Comparison of ENCODE assay signal across 17 cellular contexts in genomic region chr4:172650758-172651495, GRCh38.
DNase-seq lines count a peak whose midpoint lies in the region; ATAC-seq and TF ChIP-seq lines count a peak whose summit lies in the region.
"Had no signal": no experiment of that assay in that cellular context is flagged by ENCODE, and none has a peak within 500 bp of the region (broad histone marks: within the 10 kb centered on the region; RNA-seq: fewer than 3 reads in every experiment).

No MANE protein-coding gene starts in this region.

- H3K4me3 ChIP-seq in HCT116 (replicated peaks in 1 of 2; ENCODE audit: low read depth in 1 of 2, low read length in 2 of 2), result no peak overlapping the region
- H3K4me3 ChIP-seq in PC-3 (ENCODE audit: low read length), result no peak overlapping the region
- no peak overlapping the region for H3K4me3 ChIP-seq in neuronal stem cell (ENCODE audit: low read length in 2 of 2)
- H3K4me3 ChIP-seq in gastrocnemius medialis, result no peak overlapping the region
- H3K4me3 ChIP-seq: BLaER1 treated with 17β-estradiol and CSF1 and Interleukin-3, amounts not matched to agents 10 nM and 100 nM; K562; SJCRH30 had no signal

- H3K9me2 ChIP-seq in HCT116 (ENCODE audit: insufficient read depth) (no peaks in the 10 kb centered on the region), PC-3 (replicated peaks; ENCODE audit: low read length) (no peaks in the 10 kb centered on the region)

- in situ Hi-C loops in gastrocnemius medialis (cut with MboI; ENCODE audit: low sequenced_read_pairs in 4 of 4), result no loop called here

- H3K79me1 ChIP-seq in neuronal stem cell (ENCODE audit: low read depth, low read length), result no peaks in the 10 kb centered on the region

- H3K4me2 ChIP-seq in HCT116 (ENCODE audit: low read length) (no peak overlapping the region), PC-3 (ENCODE audit: low read length) (no peak overlapping the region), neuronal stem cell (ENCODE audit: insufficient read depth, low read length, poor library complexity, severe bottlenecking) (no peak overlapping the region)

- POLR2A ChIA-PET in HCT116 (lab: Charles Lee), result no interaction called here
- POLR2A ChIA-PET in PC-3 (lab: Charles Lee; ENCODE audit: unreplicated experiment), result interaction anchor here (0.7 kb wide), 1 partner anchor 1367 kb away, joined by 3 read pairs; no protein-coding TSS in a partner anchor

- RAD21 ChIA-PET in HCT116 (lab: Charles Lee; ENCODE audit: low non-redundant PET in 1 of 2, low total read pairs in 2 of 2, uncharacterized antibody in 2 of 2, unreplicated experiment in 2 of 2), result no interaction called here

- no peak overlapping the region for H3K23ac ChIP-seq in neuronal stem cell (ENCODE audit: low read depth, low read length, poor library complexity)

- H2BK12ac ChIP-seq in neuronal stem cell (ENCODE audit: low read length), result no peak overlapping the region

- H3K9ac ChIP-seq in HCT116 (ENCODE audit: low read length) (no peak overlapping the region), PC-3 (ENCODE audit: low read length) (no peak overlapping the region), neuronal stem cell (ENCODE audit: low read depth, low read length, poor library complexity) (no peak overlapping the region)
- H3K9ac ChIP-seq: BLaER1 treated with 17β-estradiol and CSF1 and Interleukin-3, amounts not matched to agents 10 nM and 100 nM had no signal

- H2BK15ac ChIP-seq in neuronal stem cell (ENCODE audit: low read length), result no peak overlapping the region

- no peaks in the 10 kb centered on the region for H3K36me3 ChIP-seq in HCT116 (ENCODE audit: control insufficient read depth in 1 of 2, insufficient read depth in 2 of 2, low read length in 2 of 2)
- H3K36me3 ChIP-seq in PC-3 (ENCODE audit: low read depth, low read length), result no peaks in the 10 kb centered on the region
- no peaks in the 10 kb centered on the region for H3K36me3 ChIP-seq in neuronal stem cell (replicated peaks in 1 of 2; ENCODE audit: control insufficient read depth in 2 of 2, insufficient read depth in 2 of 2, low read length in 2 of 2)
- H3K36me3 ChIP-seq in gastrocnemius medialis, result no peaks in the 10 kb centered on the region
- H3K36me3 ChIP-seq: BLaER1 treated with 17β-estradiol and CSF1 and Interleukin-3, amounts not matched to agents 10 nM and 100 nM; SJCRH30 had no signal

- no TSS peak for BruUV-seq in HCT116 (replicated peaks; lab: Mats Ljungman, UMichigan)
- BruUV-seq in PC-3 (replicated peaks; lab: Mats Ljungman, UMichigan), result no TSS peak

- DNase-seq in HCT116 (ENCODE audit: low read depth, low spot score) (no peak), PC-3 (peak; percentile 11), fibroblast of gingiva (ENCODE audit: low read depth) (peak; percentile 2), neuronal stem cell (ENCODE audit: low spot score) (no peak), NCI-H2107 treated with DMSO at 0.1 percent for 48 hours (lab: John Stamatoyannopoulos, UW; ENCODE audit: unreplicated experiment) (no peak), gastrocnemius medialis (no peak)
- DNase-seq: CD8-positive, alpha-beta T cell; DMS53; GOT3; NCI-H1694 treated with DMSO at 0.1 percent for 48 hours; NCI-H226; SJCRH30 had no signal

- intact Hi-C loops in HCT116 (cut with micrococcal nuclease), result no loop called here
- intact Hi-C loops in PC-3 (cut with micrococcal nuclease), result no loop called here
- intact Hi-C loops in gastrocnemius medialis (cut with DNase I; ENCODE audit: low total_unique reads), result no loop called here

- H3K27ac ChIP-seq in HCT116 (ENCODE audit: low read depth, low read length) (no peak overlapping the region), PC-3 (ENCODE audit: low read length) (no peak overlapping the region), neuronal stem cell (replicated peaks; ENCODE audit: low read length) (no peak overlapping the region), gastrocnemius medialis (no peak overlapping the region)
- H3K27ac ChIP-seq: SJCRH30 had no signal

- H2BK120ac ChIP-seq in neuronal stem cell (ENCODE audit: low read depth, low read length), result no peak overlapping the region

- H3K4ac ChIP-seq in neuronal stem cell (ENCODE audit: low read length), result no peak overlapping the region

- no peaks in the 10 kb centered on the region for H3K27me3 ChIP-seq in HCT116 (ENCODE audit: insufficient read depth, low read length)
- H3K27me3 ChIP-seq in PC-3 (ENCODE audit: low read length), result no peaks in the 10 kb centered on the region
- no peaks in the 10 kb centered on the region for H3K27me3 ChIP-seq in neuronal stem cell (ENCODE audit: control insufficient read depth in 3 of 3, insufficient read depth in 3 of 3, low read depth in 1 of 3, low read length in 3 of 3)
- no peaks in the 10 kb centered on the region for H3K27me3 ChIP-seq in gastrocnemius medialis
- H3K27me3 ChIP-seq: BLaER1 treated with 17β-estradiol and CSF1 and Interleukin-3, amounts not matched to agents 10 nM and 100 nM; SJCRH30 had no signal

- H4K8ac ChIP-seq in neuronal stem cell (ENCODE audit: low read depth, low read length), result no peak overlapping the region

- WGBS in neuronal stem cell (ENCODE audit: extremely low coverage in 2 of 2, insufficient read length in 2 of 2, insufficient replicate concordance in 1 of 2), 2 donors, result no CpG with 5 or more reads among the region's 1 CpG

- TF ChIP-seq POLR2A in HCT116 (IDR thresholded peaks at IDR 0.05; ENCODE audit: borderline replicate concordance, extremely low read depth, insufficient read depth, insufficient read length), result no peak
- TF ChIP-seq POLR2A in gastrocnemius medialis (IDR thresholded peaks at IDR 0.05), result no peak

- no peak for ATAC-seq in HCT116
- ATAC-seq in PC-3, result peak; percentile 53
- no peak for ATAC-seq in HG03469 (IDR thresholded peaks at IDR 0.05; ENCODE audit: unreplicated experiment)
- ATAC-seq in HG03175 (IDR thresholded peaks at IDR 0.05; ENCODE audit: unreplicated experiment), result no peak
- ATAC-seq in gastrocnemius medialis, result no peak
- ATAC-seq: CD8-positive, alpha-beta T cell; K562; Panc1 had no signal

- H3K14ac ChIP-seq in neuronal stem cell (ENCODE audit: low read length), result no peak overlapping the region

- no peaks in the 10 kb centered on the region for H3F3A ChIP-seq in PC-3 (ENCODE audit: low read length, unreplicated experiment)

- H2AFZ ChIP-seq in HCT116 (ENCODE audit: low read depth, low read length, poor library complexity, severe bottlenecking) (peak overlapping the region; percentile 20), PC-3 (ENCODE audit: low read length) (no peak overlapping the region), neuronal stem cell (ENCODE audit: low read length) (peak overlapping the region; percentile 31)

- H2AK5ac ChIP-seq in neuronal stem cell (ENCODE audit: low read depth, low read length), result no peak overlapping the region

- H4K91ac ChIP-seq in neuronal stem cell (ENCODE audit: low read depth, low read length, poor library complexity), result no peak overlapping the region

- H3K4me1 ChIP-seq in HCT116 (ENCODE audit: control insufficient read depth in 1 of 2, insufficient read depth in 2 of 2, low read length in 2 of 2) (no peaks in the 10 kb centered on the region), PC-3 (ENCODE audit: insufficient read depth, low read length) (peaks cover 14% of the 10 kb centered on the region), neuronal stem cell (ENCODE audit: control insufficient read depth in 2 of 2, insufficient read depth in 1 of 2, low read depth in 1 of 2, low read length in 2 of 2) (peaks cover 1 to 30% of the 10 kb centered on the region in 2 donors), gastrocnemius medialis (no peaks in the 10 kb centered on the region)
- H3K4me1 ChIP-seq: SJCRH30 had no signal

- TF ChIP-seq RAD21 in HCT116 (IDR thresholded peaks at IDR 0.05; ENCODE audit: low read depth), result no peak

- H4K20me1 ChIP-seq in HCT116 (ENCODE audit: insufficient read depth), result no peaks in the 10 kb centered on the region
- no peaks in the 10 kb centered on the region for H4K20me1 ChIP-seq in PC-3 (ENCODE audit: low read length)
- H4K20me1 ChIP-seq: BLaER1 treated with 17β-estradiol and CSF1 and Interleukin-3, amounts not matched to agents 10 nM and 100 nM had no signal

- no peak overlapping the region for H2BK5ac ChIP-seq in neuronal stem cell (ENCODE audit: low read length)

- CTCF ChIA-PET in HCT116 (lab: Charles Lee) (no interaction called here), PC-3 (lab: Charles Lee) (no interaction called here)

- H3K79me2 ChIP-seq in HCT116 (ENCODE audit: insufficient read depth, low read length) (no peaks in the 10 kb centered on the region), PC-3 (ENCODE audit: low read length) (no peaks in the 10 kb centered on the region)

- no peaks in the 10 kb centered on the region for H3K9me3 ChIP-seq in HCT116 (ENCODE audit: control insufficient read depth in 1 of 2, insufficient read depth in 1 of 2, low read depth in 1 of 2, low read length in 2 of 2)
- no peaks in the 10 kb centered on the region for H3K9me3 ChIP-seq in PC-3 (ENCODE audit: low read length)
- H3K9me3 ChIP-seq in neuronal stem cell (replicated peaks in 1 of 2; ENCODE audit: control insufficient read depth in 2 of 2, insufficient read depth in 1 of 2, low read depth in 1 of 2, low read length in 2 of 2), result no peaks in the 10 kb centered on the region
- H3K9me3 ChIP-seq in gastrocnemius medialis, result no peaks in the 10 kb centered on the region
- H3K9me3 ChIP-seq: SJCRH30 had no signal

- H3K18ac ChIP-seq in neuronal stem cell (ENCODE audit: low read length), result no peak overlapping the region

- no peak for TF ChIP-seq CTCF in HCT116 (IDR thresholded peaks at IDR 0.05 in 2 of 3, conservative IDR thresholded peaks at IDR 0.05 in 1 of 3; ENCODE audit: borderline replicate concordance in 1 of 3, insufficient read depth in 1 of 3, low read depth in 2 of 3, low read length in 2 of 3)
- no peak for TF ChIP-seq CTCF in PC-3 (conservative IDR thresholded peaks at IDR 0.05; ENCODE audit: low read depth, low read length)
- TF ChIP-seq CTCF in gastrocnemius medialis (IDR thresholded peaks at IDR 0.05 in 4 of 5, conservative IDR thresholded peaks at IDR 0.05 in 1 of 5), result no peak

TF ChIP-seq in HCT116, 20 proteins besides CTCF, POLR2A, EP300 and RAD21 (continues in another document):
- TF ChIP-seq ELF1 (IDR thresholded peaks at IDR 0.05; ENCODE audit: borderline replicate concordance, low read depth) (no peak), CBX3 (IDR thresholded peaks at IDR 0.05; ENCODE audit: low read depth) (no peak), CEBPB (IDR thresholded peaks at IDR 0.05; ENCODE audit: low read depth) (no peak)
- TF ChIP-seq, protein P1, sequence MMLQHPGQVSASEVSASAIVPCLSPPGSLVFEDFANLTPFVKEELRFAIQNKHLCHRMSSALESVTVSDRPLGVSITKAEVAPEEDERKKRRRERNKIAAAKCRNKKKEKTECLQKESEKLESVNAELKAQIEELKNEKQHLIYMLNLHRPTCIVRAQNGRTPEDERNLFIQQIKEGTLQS (IDR thresholded peaks at IDR 0.05), result no peak

Comparison
In these comparisons a context has a peak if more than half of its experiments do, and no peak if none do; other contexts are left out.
1. DNase-seq: peak in PC-3 (single experiment) and fibroblast of gingiva (single experiment); none in HCT116 (single experiment), neuronal stem cell (single experiment), NCI-H2107 treated with DMSO at 0.1 percent for 48 hours (single experiment) and gastrocnemius medialis (0 of 2).